In genomic region chr2:206543073-206543472, GRCh38 we compare ENCODE assay signal across 20 cellular contexts.
"Had no signal": no experiment of that assay in that cellular context is flagged by ENCODE, and none has a peak within 500 bp of the region (broad histone marks: within the 10 kb centered on the region; RNA-seq: fewer than 3 reads in every experiment).

No MANE protein-coding gene starts in this region.

- H3K9me3 ChIP-seq: esophagus squamous epithelium, gastroesophageal sphincter, spleen, tibial nerve, upper lobe of right lung, vagina had no signal

- H3K36me3 ChIP-seq: esophagus squamous epithelium, gastroesophageal sphincter, spleen, upper lobe of right lung, vagina had no signal

- H3K4me3 ChIP-seq: esophagus squamous epithelium, gastroesophageal sphincter, spleen, tibial nerve, upper lobe of right lung, vagina had no signal

- H3K27ac ChIP-seq: esophagus squamous epithelium, gastroesophageal sphincter, spleen, tibial nerve, upper lobe of right lung, vagina had no signal

- H3K4me1 Mint-ChIP-seq: neural crest cell; stimulated activated memory B cell treated with anti-CD40 and anti-IgM and Interleukin-4, amounts not matched to agents 10 μg/mL and 1 μg/mL and 100 μg/mL, for 72 hours had no signal

- DNase-seq: esophagus squamous epithelium; foreskin fibroblast; glutamatergic neuron; islet precursor cell; mammary epithelial cell; posterior cingulate gyrus; spleen; stimulated activated CD4-positive, alpha-beta T cell treated with anti-CD3 and anti-CD28 coated beads, Interleukin-15, amount 100 ng/mL, for 24 hours; stimulated activated CD4-positive, alpha-beta T cell treated with anti-CD3 and anti-CD28 coated beads, Interleukin-1b, Interleukin-23, amount 100 ng/mL, for 48 hours; stimulated activated CD4-positive, alpha-beta T cell treated with anti-CD3 and anti-CD28 coated beads, Interleukin-4, amount 100 ng/mL, for 24 hours; upper lobe of right lung had no signal

- H3K27me3 ChIP-seq: esophagus squamous epithelium, gastroesophageal sphincter, spleen, tibial nerve, upper lobe of right lung, vagina had no signal

- H3K36me3 Mint-ChIP-seq: naive thymus-derived CD8-positive, alpha-beta T cell; stimulated activated memory B cell treated with anti-CD40 and anti-IgM and Interleukin-4, amounts not matched to agents 10 μg/mL and 1 μg/mL and 100 μg/mL, for 72 hours had no signal

- ATAC-seq: gastroesophageal sphincter, left lobe of liver, sciatic nerve, upper lobe of right lung had no signal

- H3K27me3 Mint-ChIP-seq: stimulated activated memory B cell treated with anti-CD40 and anti-IgM and Interleukin-4, amounts not matched to agents 10 μg/mL and 1 μg/mL and 100 μg/mL, for 72 hours had no signal

- H3K4me1 ChIP-seq: esophagus squamous epithelium, gastroesophageal sphincter, spleen, tibial nerve, upper lobe of right lung, vagina had no signal

- H3K27ac Mint-ChIP-seq: stimulated activated memory B cell treated with anti-CD40 and anti-IgM and Interleukin-4, amounts not matched to agents 10 μg/mL and 1 μg/mL and 100 μg/mL, for 72 hours; stimulated activated naive CD8-positive, alpha-beta T cell treated with anti-CD3 and anti-CD28 coated beads, Interleukin-15, Interleukin-2, amounts not matched to agents 100 ng/mL and 50 ng/mL, for 24 hours had no signal

- H3K9me3 Mint-ChIP-seq: naive thymus-derived CD8-positive, alpha-beta T cell; neural crest cell; stimulated activated memory B cell treated with anti-CD40 and anti-IgM and Interleukin-4, amounts not matched to agents 10 μg/mL and 1 μg/mL and 100 μg/mL, for 72 hours; stimulated activated naive CD8-positive, alpha-beta T cell treated with anti-CD3 and anti-CD28 coated beads, Interleukin-15, Interleukin-2, amounts not matched to agents 100 ng/mL and 50 ng/mL, for 24 hours had no signal

- H3K4me3 Mint-ChIP-seq: naive thymus-derived CD8-positive, alpha-beta T cell; neural crest cell; stimulated activated memory B cell treated with anti-CD40 and anti-IgM and Interleukin-4, amounts not matched to agents 10 μg/mL and 1 μg/mL and 100 μg/mL, for 72 hours; stimulated activated naive CD8-positive, alpha-beta T cell treated with anti-CD3 and anti-CD28 coated beads, Interleukin-15, Interleukin-2, amounts not matched to agents 100 ng/mL and 50 ng/mL, for 24 hours had no signal
